In the genomic region with DNA sequence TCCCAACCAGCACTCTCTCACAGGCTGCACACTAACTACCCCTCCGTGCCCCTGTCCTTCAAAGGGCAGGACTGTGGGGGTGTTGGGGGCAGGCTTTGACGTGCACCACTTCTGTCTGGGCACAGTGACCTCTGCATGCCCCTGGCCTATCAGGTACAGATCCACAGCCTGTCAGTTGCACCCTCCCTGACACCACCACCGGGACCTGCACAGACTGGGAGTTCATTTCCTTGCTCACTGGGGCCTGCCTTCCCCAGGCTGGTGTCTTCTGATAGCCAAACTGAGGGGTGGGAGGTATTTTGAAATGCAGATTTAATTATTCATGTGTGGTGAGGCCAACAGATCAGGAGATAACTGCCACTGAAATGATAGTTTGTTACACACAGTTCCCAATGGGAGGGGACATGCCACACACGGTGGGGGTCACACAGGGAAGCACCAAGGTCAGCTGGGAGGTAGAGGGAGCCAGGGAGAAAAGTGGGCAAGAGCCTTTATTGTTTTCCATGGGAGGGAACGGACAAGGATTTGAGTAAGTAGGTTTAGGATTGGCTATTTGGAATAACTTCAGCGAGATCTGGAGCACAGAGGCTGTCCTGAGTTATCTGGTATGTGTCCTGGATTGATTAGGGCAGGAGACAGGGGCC, we compare ENCODE assay signal across 21 cellular contexts.
DNase-seq lines count a peak whose midpoint lies in the region; ATAC-seq and TF ChIP-seq lines count a peak whose summit lies in the region.
"Had no signal": no experiment of that assay in that cellular context is flagged by ENCODE, and none has a peak within 500 bp of the region (broad histone marks: within the 10 kb centered on the region; RNA-seq: fewer than 3 reads in every experiment).

No MANE protein-coding gene starts in this region.

- TF ChIP-seq EP300 in esophagus muscularis mucosa (IDR thresholded peaks at IDR 0.05): no peak

- H3K4me2 ChIP-seq in mammary epithelial cell (ENCODE audit: insufficient read depth, low read depth, low read length) (no peak overlapping the region), mesenchymal stem cell (ENCODE audit: low read length, poor library complexity, severe bottlenecking) (no peak overlapping the region)

- H3K4me1 ChIP-seq in mammary epithelial cell (ENCODE audit: insufficient read depth, low read length) (no peaks in the 10 kb centered on the region), esophagus muscularis mucosa (no peaks in the 10 kb centered on the region), mesenchymal stem cell (ENCODE audit: control insufficient read depth, insufficient read depth, low read depth, low read length) (peaks cover 8% of the 10 kb centered on the region), upper lobe of right lung (no peaks in the 10 kb centered on the region)
- H3K4me1 ChIP-seq: SJSA1, stomach, tibial nerve had no signal

- H2AFZ ChIP-seq in mammary epithelial cell (ENCODE audit: low read depth, low read length) (no peak overlapping the region), mesenchymal stem cell (ENCODE audit: low read depth, low read length) (no peak overlapping the region)

- no peaks in the 10 kb centered on the region for H3K27me3 ChIP-seq in mammary epithelial cell (ENCODE audit: insufficient read depth, low read length)
- no peaks in the 10 kb centered on the region for H3K27me3 ChIP-seq in esophagus muscularis mucosa
- H3K27me3 ChIP-seq in mesenchymal stem cell (ENCODE audit: control insufficient read depth in 1 of 2, insufficient read depth in 1 of 2, low read length in 2 of 2): no peaks in the 10 kb centered on the region
- H3K27me3 ChIP-seq in upper lobe of right lung: no peaks in the 10 kb centered on the region
- H3K27me3 ChIP-seq: SJSA1, stomach, tibial nerve had no signal

- no peak overlapping the region for H3K4me3 Mint-ChIP-seq in MCF 10A (ENCODE audit: unreplicated experiment)
- H3K4me3 Mint-ChIP-seq: activated naive CD8-positive, alpha-beta T cell treated with anti-CD3 and anti-CD28 coated beads, Interleukin-2, amount 10 ng/mL, durations not matched to agents 7 days and 5 days had no signal

- no peaks in the 10 kb centered on the region for H3K79me2 ChIP-seq in mammary epithelial cell (ENCODE audit: insufficient read depth, low read length)

- WGBS in mammary epithelial cell (ENCODE audit: low coverage, missing lambda C conversion rate): 47% methylated on average over 5 of the region's 6 CpGs
- 90% methylated on average over 3 of the region's 6 CpGs for WGBS in esophagus muscularis mucosa
- WGBS in mesenchymal stem cell: 76% methylated on average over 6 of the region's 6 CpGs

- H3K4me1 Mint-ChIP-seq in MCF 10A (ENCODE audit: insufficient read depth, unreplicated experiment): no peaks in the 10 kb centered on the region
- H3K4me1 Mint-ChIP-seq: activated naive CD8-positive, alpha-beta T cell treated with anti-CD3 and anti-CD28 coated beads, Interleukin-2, amount 10 ng/mL, durations not matched to agents 7 days and 5 days had no signal

- H3K36me3 ChIP-seq in mammary epithelial cell (ENCODE audit: insufficient read depth, low read length) (no peaks in the 10 kb centered on the region), esophagus muscularis mucosa (no peaks in the 10 kb centered on the region), mesenchymal stem cell (ENCODE audit: control insufficient read depth in 1 of 2, insufficient read depth in 2 of 2, low read depth in 1 of 2, low read length in 2 of 2) (peaks cover 0 to 11% of the 10 kb centered on the region in 2 experiments), upper lobe of right lung (no peaks in the 10 kb centered on the region)
- H3K36me3 ChIP-seq: SJSA1, stomach, tibial nerve, WERI-Rb-1 had no signal

- H3K79me1 ChIP-seq in mesenchymal stem cell (replicated peaks; ENCODE audit: low read length, poor library complexity, severe bottlenecking): peaks cover 25% of the 10 kb centered on the region

- peak overlapping the region in 1 of 2 experiments; percentile 22 for H3K4ac ChIP-seq in mesenchymal stem cell (ENCODE audit: low read depth in 1 of 2, low read length in 2 of 2)

- dilution Hi-C loops in mammary epithelial cell (cut with HindIII; ENCODE audit: low sequenced_read_pairs): loop anchor here (5.0 kb wide), 1 partner anchor 37 kb away; no protein-coding TSS in a partner anchor

- TF ChIP-seq CTCF in MCF 10A (IDR thresholded peaks at IDR 0.05; ENCODE audit: unreplicated experiment): no peak
- no peak for TF ChIP-seq CTCF in mammary epithelial cell (conservative IDR thresholded peaks at IDR 0.05 in 1 of 2, IDR thresholded peaks at IDR 0.05 in 1 of 2; ENCODE audit: extremely low read depth in 1 of 2, insufficient read depth in 1 of 2, low read depth in 1 of 2, low read length in 2 of 2)
- no peak for TF ChIP-seq CTCF in esophagus muscularis mucosa (IDR thresholded peaks at IDR 0.05)
- TF ChIP-seq CTCF in upper lobe of right lung (IDR thresholded peaks at IDR 0.05): no peak

- POLR2A ChIA-PET in MCF 10A (lab: Yijun Ruan, JAX): interaction anchor here (0.6 kb wide), 1 partner anchor 64 kb away, joined by 4 read pairs; no protein-coding TSS in a partner anchor

- H3K9me3 ChIP-seq in mammary epithelial cell (replicated peaks; ENCODE audit: insufficient read depth, low read length) (no peaks in the 10 kb centered on the region), esophagus muscularis mucosa (no peaks in the 10 kb centered on the region), mesenchymal stem cell (ENCODE audit: control insufficient read depth, low read length) (no peaks in the 10 kb centered on the region), upper lobe of right lung (no peaks in the 10 kb centered on the region)
- H3K9me3 ChIP-seq: SJSA1, stomach, tibial nerve had no signal

- peak overlapping the region in 1 of 2 experiments; percentile 15 for H2BK12ac ChIP-seq in mesenchymal stem cell (ENCODE audit: low read length in 2 of 2)

- H2AK5ac ChIP-seq in mesenchymal stem cell (ENCODE audit: low read length, severe bottlenecking): no peak overlapping the region

- H3K4me3 ChIP-seq in mammary epithelial cell (replicated peaks in 1 of 3; ENCODE audit: insufficient read depth in 1 of 3, low read depth in 2 of 3, low read length in 3 of 3) (no peak overlapping the region), esophagus muscularis mucosa (no peak overlapping the region), mesenchymal stem cell (ENCODE audit: insufficient read depth in 1 of 2, low read depth in 1 of 2, low read length in 2 of 2) (no peak overlapping the region), upper lobe of right lung (no peak overlapping the region)
- H3K4me3 ChIP-seq: SJSA1, stomach, tibial nerve had no signal

- peak overlapping the region in 1 of 2 experiments; percentile 18 for H3K14ac ChIP-seq in mesenchymal stem cell (ENCODE audit: low read length in 2 of 2)

- H3K9me3 Mint-ChIP-seq in MCF 10A (ENCODE audit: unreplicated experiment): no peaks in the 10 kb centered on the region
- H3K9me3 Mint-ChIP-seq: activated naive CD8-positive, alpha-beta T cell treated with anti-CD3 and anti-CD28 coated beads, Interleukin-2, amount 10 ng/mL, durations not matched to agents 7 days and 5 days had no signal

- H2BK120ac ChIP-seq in mesenchymal stem cell (ENCODE audit: low read depth, low read length): no peak overlapping the region

- BruUV-seq in MCF 10A (replicated peaks; lab: Mats Ljungman, UMichigan) (no TSS peak), mammary epithelial cell (replicated peaks; lab: Mats Ljungman, UMichigan) (no TSS peak)

- peak overlapping the region; percentile 74 for H4K91ac ChIP-seq in mesenchymal stem cell (ENCODE audit: low read length)

- CTCF ChIA-PET in MCF 10A (lab: Yijun Ruan, JAX): interaction anchor here (2.0 kb wide), 1 partner anchor 372 kb away, joined by 7 read pairs; no protein-coding TSS in a partner anchor
- CTCF ChIA-PET in mammary epithelial cell (lab: Charles Lee; ENCODE audit: low non-redundant PET): no interaction called here

- H3K36me3 Mint-ChIP-seq in MCF 10A (ENCODE audit: insufficient read depth, unreplicated experiment): no peaks in the 10 kb centered on the region
- H3K36me3 Mint-ChIP-seq: activated naive CD8-positive, alpha-beta T cell treated with anti-CD3 and anti-CD28 coated beads, Interleukin-2, amount 10 ng/mL, durations not matched to agents 7 days and 5 days had no signal

- no peak overlapping the region for H3K27ac ChIP-seq in mammary epithelial cell (ENCODE audit: insufficient read depth, low read depth, low read length)
- no peak overlapping the region for H3K27ac ChIP-seq in esophagus muscularis mucosa (replicated peaks in 1 of 4)
- H3K27ac ChIP-seq in mesenchymal stem cell (ENCODE audit: low read length, poor library complexity, severe bottlenecking): no peak overlapping the region
- no peak overlapping the region for H3K27ac ChIP-seq in upper lobe of right lung
- H3K27ac ChIP-seq: SJSA1, stomach, tibial nerve, WERI-Rb-1 had no signal

- in situ Hi-C loops in mammary epithelial cell (cut with MboI; ENCODE audit: low sequenced_read_pairs in 2 of 2): no loop called here

- H2BK5ac ChIP-seq in mesenchymal stem cell (ENCODE audit: low read depth, low read length, poor library complexity, severe bottlenecking): no peak overlapping the region

- H3K27me3 Mint-ChIP-seq in MCF 10A (ENCODE audit: insufficient read depth, unreplicated experiment): no peaks in the 10 kb centered on the region

- intact Hi-C loops in MCF 10A (cut with micrococcal nuclease): no loop called here
- intact Hi-C loops in mammary epithelial cell (cut with micrococcal nuclease): no loop called here
- intact Hi-C loops in esophagus muscularis mucosa (cut with DNase I): no loop called here
- intact Hi-C loops in upper lobe of right lung (cut with DNase I): no loop called here

- no peak overlapping the region for H2BK15ac ChIP-seq in mesenchymal stem cell (ENCODE audit: low read depth, poor library complexity, severe bottlenecking)

- H3K9ac ChIP-seq in mammary epithelial cell (ENCODE audit: insufficient read depth, low read length) (no peak overlapping the region), mesenchymal stem cell (ENCODE audit: low read length) (no peak overlapping the region)

- peak overlapping the region; percentile 53 to 67 for H3K18ac ChIP-seq in mesenchymal stem cell (ENCODE audit: low read depth in 1 of 2, low read length in 2 of 2)

- TF ChIP-seq POLR2A in esophagus muscularis mucosa (IDR thresholded peaks at IDR 0.05; ENCODE audit: low read depth): no peak

- H4K20me1 ChIP-seq in mammary epithelial cell (ENCODE audit: insufficient read depth, low read length): no peaks in the 10 kb centered on the region

- peak; percentile 34 for ATAC-seq in upper lobe of right lung
- ATAC-seq: Panc1 had no signal

- no peak for DNase-seq in MCF 10A (ENCODE audit: unreplicated experiment)
- no peak for DNase-seq in mammary epithelial cell
- DNase-seq in esophagus muscularis mucosa (ENCODE audit: extremely low spot score): peak; percentile 42
- no peak for DNase-seq in mesenchymal stem cell
- DNase-seq in upper lobe of right lung: no peak
- no peak for DNase-seq in anterior cingulate cortex (lab: John Stamatoyannopoulos, UW)
- DNase-seq in CD1c-positive myeloid dendritic cell (ENCODE audit: extremely low spot score): no peak
- no peak for DNase-seq in GM19238 (ENCODE audit: insufficient read length, low spot score)
- DNase-seq: activated CD4-positive, alpha-beta T cell treated with anti-CD3 and anti-CD28 coated beads, Interleukin-2, amount 50 U/mL, for 4 hours; activated naive CD8-positive, alpha-beta T cell treated with anti-CD3 and anti-CD28 coated beads, Interleukin-2, amount 10 ng/mL, durations not matched to agents 7 days and 5 days; AML-193; COR-L47; DND-41; NCI-H1105 treated with DMSO at 0.1 percent for 48 hours; stimulated activated CD4-positive, alpha-beta T cell treated with anti-CD3 and anti-CD28 coated beads, Interleukin-12 subunit alpha, Interleukin-12 subunit beta, amount 100 ng/mL, for 4 hours; stomach; T-helper 2 cell; WERI-Rb-1 had no signal

- H3K23ac ChIP-seq in mesenchymal stem cell (ENCODE audit: low read length in 2 of 2): peak overlapping the region in 1 of 2 experiments; percentile 2

- peak overlapping the region; percentile 65 for H3K27ac Mint-ChIP-seq in MCF 10A (ENCODE audit: low read depth, unreplicated experiment)
- H3K27ac Mint-ChIP-seq: activated naive CD8-positive, alpha-beta T cell treated with anti-CD3 and anti-CD28 coated beads, Interleukin-2, amount 10 ng/mL, durations not matched to agents 7 days and 5 days had no signal

- H4K8ac ChIP-seq in mesenchymal stem cell (ENCODE audit: low read length): peak overlapping the region; percentile 16
